ENCODE assay signal across 3 cellular contexts in the genomic region with DNA sequence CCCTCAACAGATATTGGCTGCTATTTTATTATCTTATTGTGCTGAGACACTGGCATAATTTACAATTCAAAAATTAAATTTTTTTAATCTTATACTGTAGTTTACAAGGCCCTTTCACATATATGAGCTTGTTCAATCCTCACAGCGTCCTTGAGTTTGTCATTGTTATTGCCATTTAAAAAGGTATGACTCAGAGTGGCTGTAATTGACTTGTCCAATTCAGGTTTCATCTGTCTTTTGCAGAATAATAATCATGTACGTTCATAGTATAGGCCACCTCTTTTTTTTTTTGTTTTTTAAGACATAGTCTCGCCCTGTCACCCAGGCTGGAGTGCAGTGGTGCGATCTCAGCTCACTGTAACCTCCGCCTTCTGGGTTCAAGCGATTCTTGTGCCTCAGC.
TF ChIP-seq lines count a peak whose summit lies in the region.

No MANE protein-coding gene starts in this region.

TF ChIP-seq in SK-N-SH, 30 proteins besides CTCF, POLR2A, EP300 and RAD21 (continued from another document):
- TF ChIP-seq SIN3A (IDR thresholded peaks at IDR 0.05; ENCODE audit: borderline replicate concordance, low read depth, low read length): no peak
- TF ChIP-seq GATA2 (CRISPR knock-in tag; IDR thresholded peaks at IDR 0.05): no peak
- TF ChIP-seq, protein P1, sequence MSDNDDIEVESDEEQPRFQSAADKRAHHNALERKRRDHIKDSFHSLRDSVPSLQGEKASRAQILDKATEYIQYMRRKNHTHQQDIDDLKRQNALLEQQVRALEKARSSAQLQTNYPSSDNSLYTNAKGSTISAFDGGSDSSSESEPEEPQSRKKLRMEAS (IDR thresholded peaks at IDR 0.05; ENCODE audit: low read depth): no peak
- no peak for TF ChIP-seq YY1 (IDR thresholded peaks at IDR 0.05; ENCODE audit: low read depth)
- TF ChIP-seq MEF2A (IDR thresholded peaks at IDR 0.05; ENCODE audit: borderline replicate concordance, low read depth): no peak

TF ChIP-seq in SK-N-SH treated with all-trans-retinoic acid at 6 μM for 48 hours, 23 proteins besides CTCF, POLR2A, EP300 and RAD21:
- TF ChIP-seq, protein P2, sequence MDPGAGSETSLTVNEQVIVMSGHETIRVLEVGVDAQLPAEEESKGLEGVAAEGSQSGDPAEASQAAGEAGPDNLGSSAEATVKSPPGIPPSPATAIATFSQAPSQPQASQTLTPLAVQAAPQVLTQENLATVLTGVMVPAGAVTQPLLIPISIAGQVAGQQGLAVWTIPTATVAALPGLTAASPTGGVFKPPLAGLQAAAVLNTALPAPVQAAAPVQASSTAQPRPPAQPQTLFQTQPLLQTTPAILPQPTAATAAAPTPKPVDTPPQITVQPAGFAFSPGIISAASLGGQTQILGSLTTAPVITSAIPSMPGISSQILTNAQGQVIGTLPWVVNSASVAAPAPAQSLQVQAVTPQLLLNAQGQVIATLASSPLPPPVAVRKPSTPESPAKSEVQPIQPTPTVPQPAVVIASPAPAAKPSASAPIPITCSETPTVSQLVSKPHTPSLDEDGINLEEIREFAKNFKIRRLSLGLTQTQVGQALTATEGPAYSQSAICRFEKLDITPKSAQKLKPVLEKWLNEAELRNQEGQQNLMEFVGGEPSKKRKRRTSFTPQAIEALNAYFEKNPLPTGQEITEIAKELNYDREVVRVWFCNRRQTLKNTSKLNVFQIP (CRISPR knock-in tag; IDR thresholded peaks at IDR 0.05; ENCODE audit: borderline replicate concordance, low read depth): no peak
TF ChIP-seq in SK-N-SH treated with all-trans-retinoic acid at 6 μM for 48 hours: peak in this region for 0.

TF ChIP-seq in neural cell, 6 proteins besides CTCF, POLR2A, EP300 and RAD21 (continued from another document):
- TF ChIP-seq, protein P3, sequence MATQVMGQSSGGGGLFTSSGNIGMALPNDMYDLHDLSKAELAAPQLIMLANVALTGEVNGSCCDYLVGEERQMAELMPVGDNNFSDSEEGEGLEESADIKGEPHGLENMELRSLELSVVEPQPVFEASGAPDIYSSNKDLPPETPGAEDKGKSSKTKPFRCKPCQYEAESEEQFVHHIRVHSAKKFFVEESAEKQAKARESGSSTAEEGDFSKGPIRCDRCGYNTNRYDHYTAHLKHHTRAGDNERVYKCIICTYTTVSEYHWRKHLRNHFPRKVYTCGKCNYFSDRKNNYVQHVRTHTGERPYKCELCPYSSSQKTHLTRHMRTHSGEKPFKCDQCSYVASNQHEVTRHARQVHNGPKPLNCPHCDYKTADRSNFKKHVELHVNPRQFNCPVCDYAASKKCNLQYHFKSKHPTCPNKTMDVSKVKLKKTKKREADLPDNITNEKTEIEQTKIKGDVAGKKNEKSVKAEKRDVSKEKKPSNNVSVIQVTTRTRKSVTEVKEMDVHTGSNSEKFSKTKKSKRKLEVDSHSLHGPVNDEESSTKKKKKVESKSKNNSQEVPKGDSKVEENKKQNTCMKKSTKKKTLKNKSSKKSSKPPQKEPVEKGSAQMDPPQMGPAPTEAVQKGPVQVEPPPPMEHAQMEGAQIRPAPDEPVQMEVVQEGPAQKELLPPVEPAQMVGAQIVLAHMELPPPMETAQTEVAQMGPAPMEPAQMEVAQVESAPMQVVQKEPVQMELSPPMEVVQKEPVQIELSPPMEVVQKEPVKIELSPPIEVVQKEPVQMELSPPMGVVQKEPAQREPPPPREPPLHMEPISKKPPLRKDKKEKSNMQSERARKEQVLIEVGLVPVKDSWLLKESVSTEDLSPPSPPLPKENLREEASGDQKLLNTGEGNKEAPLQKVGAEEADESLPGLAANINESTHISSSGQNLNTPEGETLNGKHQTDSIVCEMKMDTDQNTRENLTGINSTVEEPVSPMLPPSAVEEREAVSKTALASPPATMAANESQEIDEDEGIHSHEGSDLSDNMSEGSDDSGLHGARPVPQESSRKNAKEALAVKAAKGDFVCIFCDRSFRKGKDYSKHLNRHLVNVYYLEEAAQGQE (IDR thresholded peaks at IDR 0.05; ENCODE audit: borderline replicate concordance): no peak
- TF ChIP-seq TAF1 (IDR thresholded peaks at IDR 0.05; ENCODE audit: low read depth): no peak
